25 cellular contexts compared by ENCODE assay signal in the genomic region with DNA sequence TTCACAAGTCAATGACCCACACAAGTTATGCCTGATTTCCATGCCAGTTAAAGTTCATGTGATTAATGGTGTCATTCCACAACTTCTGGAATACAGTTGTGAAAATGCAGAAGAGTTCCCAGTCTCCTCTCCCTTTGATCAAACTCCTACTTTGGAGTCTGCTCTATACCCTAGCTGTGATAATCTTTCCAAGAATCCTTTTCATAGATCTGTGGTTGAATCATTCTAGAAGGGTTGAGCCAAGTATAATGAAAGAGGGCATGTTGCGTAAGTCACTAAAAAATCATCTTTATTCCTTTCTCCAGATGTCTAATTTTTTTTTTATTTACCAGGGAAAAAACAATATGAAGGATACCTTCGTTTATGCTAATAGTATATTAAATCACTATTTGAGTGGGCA.
DNase-seq lines count a peak whose midpoint lies in the region; ATAC-seq and TF ChIP-seq lines count a peak whose summit lies in the region.
"Had no signal": no experiment of that assay in that cellular context is flagged by ENCODE, and none has a peak within 500 bp of the region (broad histone marks: within the 10 kb centered on the region; RNA-seq: fewer than 3 reads in every experiment).

No MANE protein-coding gene starts in this region.

- no peak overlapping the region for H3K27ac Mint-ChIP-seq in WTC11
- H3K27ac Mint-ChIP-seq: activated CD4-positive, alpha-beta T cell treated with anti-CD3 and anti-CD28 coated beads, Interleukin-2, amount 10 ng/mL, durations not matched to agents 24 days and 14 days; activated naive CD4-positive, alpha-beta T cell treated with anti-CD3 and anti-CD28 coated beads, Interleukin-2, amount 50 U/mL, for 24 hours; activated T-cell treated with anti-CD3 and anti-CD28 coated beads, Interleukin-2, amount 50 U/mL, for 72 hours; CD4-positive, alpha-beta T cell; naive thymus-derived CD4-positive, alpha-beta T cell; T-helper 1 cell treated with Interleukin-12 subunit alpha and Interleukin-12 subunit beta and Interleukin-4 antibody, amounts not matched to agents 30 μg/mL and 1 μg/mL, for 36 hours had no signal

- ATAC-seq in WTC11: no peak
- ATAC-seq: activated T-cell treated with anti-CD3 and anti-CD28 coated beads, Interleukin-2, amount 50 U/mL, for 72 hours; left lobe of liver; naive thymus-derived CD4-positive, alpha-beta T cell had no signal

- DNase-seq in AG09309 (ENCODE audit: low read depth) (peak; percentile 53), HS-5 (ENCODE audit: low read depth) (peak; percentile 16), choroid plexus epithelial cell (ENCODE audit: low read depth) (peak; percentile 69), iris pigment epithelial cell (ENCODE audit: low read depth) (peak; percentile 71), GM13977 (ENCODE audit: low spot score) (no peak), WTC11 (ENCODE audit: low spot score) (no peak), Ammon's horn (ENCODE audit: low spot score) (no peak)
- no peak for DNase-seq in stimulated activated CD4-positive, alpha-beta T cell treated with anti-CD3 and anti-CD28 coated beads, Interleukin-4, amount 100 ng/mL, for 24 hours
- DNase-seq: activated CD4-positive, alpha-beta T cell treated with anti-CD3 and anti-CD28 coated beads, Interleukin-2, amount 10 ng/mL, durations not matched to agents 24 days and 14 days; activated T-cell treated with anti-CD3 and anti-CD28 coated beads, Interleukin-2, amount 50 U/mL, for 72 hours; CD4-positive, alpha-beta T cell; effector CD8-positive, alpha-beta T cell; heart right ventricle; naive thymus-derived CD4-positive, alpha-beta T cell; NCI-H1105; NCI-H2029; stimulated activated CD4-positive, alpha-beta T cell treated with anti-CD3 and anti-CD28 coated beads, Interleukin-15, amount 100 ng/mL, for 24 hours; stimulated activated CD8-positive, alpha-beta memory T cell treated with anti-CD3 and anti-CD28 coated beads, Interleukin-4, amount 100 ng/mL, for 48 hours; upper lobe of left lung had no signal

- H3K4me3 ChIP-seq in AG09309 (ENCODE audit: control insufficient read depth, low read depth, low read length) (no peak overlapping the region), choroid plexus epithelial cell (ENCODE audit: low read depth, low read length) (no peak overlapping the region)
- H3K4me3 ChIP-seq: ascending aorta, esophagus muscularis mucosa, heart right ventricle, right atrium auricular region, upper lobe of left lung had no signal

- in situ Hi-C loops in GM13977 (cut with MboI; ENCODE audit: low pct_unique_long_range_greater_than_20kb, low sequenced_read_pairs, unreplicated experiment): no loop called here

- TF ChIP-seq CTCF in AG09309 (IDR thresholded peaks at IDR 0.05; ENCODE audit: control insufficient read depth, insufficient read depth, low read depth, low read length, missing control alignments): no peak
- no peak for TF ChIP-seq CTCF in choroid plexus epithelial cell (conservative IDR thresholded peaks at IDR 0.05; ENCODE audit: low read depth, low read length)
- TF ChIP-seq CTCF in GM13977 (IDR thresholded peaks at IDR 0.05; ENCODE audit: extremely low read depth, insufficient read depth, missing control alignments): no peak
- TF ChIP-seq CTCF in WTC11 (IDR thresholded peaks at IDR 0.05): no peak

- CTCF ChIA-PET in WTC11 (lab: Charles Lee): no interaction called here

- no peaks in the 10 kb centered on the region for H3K4me1 Mint-ChIP-seq in WTC11
- H3K4me1 Mint-ChIP-seq: activated CD4-positive, alpha-beta T cell treated with anti-CD3 and anti-CD28 coated beads, Interleukin-2, amount 10 ng/mL, durations not matched to agents 24 days and 14 days; activated naive CD4-positive, alpha-beta T cell treated with anti-CD3 and anti-CD28 coated beads, Interleukin-2, amount 50 U/mL, for 24 hours; naive thymus-derived CD4-positive, alpha-beta T cell had no signal

- POLR2A ChIA-PET in WTC11 (lab: Charles Lee): no interaction called here

- no peaks in the 10 kb centered on the region for H3K9me3 Mint-ChIP-seq in WTC11
- H3K9me3 Mint-ChIP-seq: activated CD4-positive, alpha-beta T cell treated with anti-CD3 and anti-CD28 coated beads, Interleukin-2, amount 10 ng/mL, durations not matched to agents 24 days and 14 days; activated naive CD4-positive, alpha-beta T cell treated with anti-CD3 and anti-CD28 coated beads, Interleukin-2, amount 50 U/mL, for 24 hours; activated T-cell treated with anti-CD3 and anti-CD28 coated beads, Interleukin-2, amount 50 U/mL, for 72 hours; CD4-positive, alpha-beta T cell; naive thymus-derived CD4-positive, alpha-beta T cell; T-helper 1 cell treated with Interleukin-12 subunit alpha and Interleukin-12 subunit beta and Interleukin-4 antibody, amounts not matched to agents 30 μg/mL and 1 μg/mL, for 36 hours had no signal

- no peak overlapping the region for H3K4me3 Mint-ChIP-seq in WTC11
- H3K4me3 Mint-ChIP-seq: activated CD4-positive, alpha-beta T cell treated with anti-CD3 and anti-CD28 coated beads, Interleukin-2, amount 10 ng/mL, durations not matched to agents 24 days and 14 days; activated naive CD4-positive, alpha-beta T cell treated with anti-CD3 and anti-CD28 coated beads, Interleukin-2, amount 50 U/mL, for 24 hours; activated T-cell treated with anti-CD3 and anti-CD28 coated beads, Interleukin-2, amount 50 U/mL, for 72 hours; CD4-positive, alpha-beta T cell; naive thymus-derived CD4-positive, alpha-beta T cell; T-helper 1 cell treated with Interleukin-12 subunit alpha and Interleukin-12 subunit beta and Interleukin-4 antibody, amounts not matched to agents 30 μg/mL and 1 μg/mL, for 36 hours had no signal

- no peaks in the 10 kb centered on the region for H3K27me3 Mint-ChIP-seq in WTC11 (ENCODE audit: low read depth)

- no peaks in the 10 kb centered on the region for H3K36me3 Mint-ChIP-seq in WTC11
- H3K36me3 Mint-ChIP-seq: activated naive CD4-positive, alpha-beta T cell treated with anti-CD3 and anti-CD28 coated beads, Interleukin-2, amount 50 U/mL, for 24 hours; naive thymus-derived CD4-positive, alpha-beta T cell had no signal

TF ChIP-seq in WTC11, 78 proteins besides CTCF, POLR2A, EP300 and RAD21:
- TF ChIP-seq TEAD1 (CRISPR knock-in tag; IDR thresholded peaks at IDR 0.05) (no peak), ESRRA (CRISPR knock-in tag; IDR thresholded peaks at IDR 0.05; ENCODE audit: borderline replicate concordance) (no peak), CDX4 (CRISPR knock-in tag; IDR thresholded peaks at IDR 0.05; ENCODE audit: borderline replicate concordance) (no peak), NR2C2 (CRISPR knock-in tag; IDR thresholded peaks at IDR 0.05) (no peak), TP53 (CRISPR knock-in tag; IDR thresholded peaks at IDR 0.05) (no peak), OVOL2 (CRISPR knock-in tag; IDR thresholded peaks at IDR 0.05; ENCODE audit: borderline replicate concordance) (no peak), ZNF263 (CRISPR knock-in tag; IDR thresholded peaks at IDR 0.05; ENCODE audit: low read depth) (no peak), ZNF281 (CRISPR knock-in tag; IDR thresholded peaks at IDR 0.05) (no peak), CREB1 (CRISPR knock-in tag; IDR thresholded peaks at IDR 0.05) (no peak)
- TF ChIP-seq, protein P1, sequence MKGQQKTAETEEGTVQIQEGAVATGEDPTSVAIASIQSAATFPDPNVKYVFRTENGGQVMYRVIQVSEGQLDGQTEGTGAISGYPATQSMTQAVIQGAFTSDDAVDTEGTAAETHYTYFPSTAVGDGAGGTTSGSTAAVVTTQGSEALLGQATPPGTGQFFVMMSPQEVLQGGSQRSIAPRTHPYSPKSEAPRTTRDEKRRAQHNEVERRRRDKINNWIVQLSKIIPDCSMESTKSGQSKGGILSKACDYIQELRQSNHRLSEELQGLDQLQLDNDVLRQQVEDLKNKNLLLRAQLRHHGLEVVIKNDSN (CRISPR knock-in tag; IDR thresholded peaks at IDR 0.05): no peak

Comparison
In these comparisons a context has a peak if more than half of its experiments do, and no peak if none do; other contexts are left out.
1. DNase-seq: peak in AG09309 (single experiment), HS-5 (single experiment), choroid plexus epithelial cell (single experiment) and iris pigment epithelial cell (single experiment); none in GM13977 (single experiment), WTC11 (single experiment), Ammon's horn (single experiment) and stimulated activated CD4-positive, alpha-beta T cell treated with anti-CD3 and anti-CD28 coated beads, Interleukin-4, amount 100 ng/mL, for 24 hours (single experiment).